8 cellular contexts compared by ENCODE assay signal in the genomic region with DNA sequence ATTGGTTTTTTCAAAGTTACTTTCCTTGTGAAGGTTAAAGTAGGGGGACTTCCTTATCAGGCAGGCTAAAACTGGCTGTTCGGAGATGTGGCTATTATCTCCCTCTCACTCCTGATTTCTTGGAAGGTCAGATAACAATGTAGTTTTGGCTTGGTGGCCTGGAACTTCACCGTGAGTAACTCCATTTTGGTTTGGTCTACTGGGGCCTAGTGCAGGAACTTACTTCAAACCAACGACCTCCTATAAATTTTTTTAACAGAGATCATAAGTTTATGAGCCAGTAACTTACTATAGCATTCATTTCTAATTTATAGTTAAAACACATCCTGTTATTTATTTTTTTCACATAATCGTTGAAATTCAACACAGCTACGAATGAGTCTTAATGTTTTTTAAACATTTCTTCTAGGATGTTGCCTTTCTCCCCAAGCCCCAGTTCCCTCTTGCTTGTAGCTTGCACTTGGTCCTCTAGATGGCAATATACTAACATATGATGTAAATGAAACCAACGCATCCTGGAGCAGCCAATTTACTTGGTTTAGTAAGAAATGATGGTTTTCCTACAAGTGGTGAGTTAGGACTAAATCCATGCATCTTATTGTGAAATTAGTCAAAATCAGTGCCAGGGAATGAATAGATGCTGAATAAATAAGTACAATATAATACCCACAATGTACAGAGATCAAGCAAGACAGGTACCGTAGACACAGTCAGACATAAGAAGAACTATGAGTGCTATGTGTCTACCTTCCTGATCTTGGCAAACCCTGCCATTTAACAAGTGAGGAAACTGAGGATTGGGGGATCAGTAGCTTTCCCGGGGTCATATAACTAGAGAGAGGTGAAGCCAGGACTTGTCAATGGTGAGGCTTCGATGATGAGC. TPM values are rescaled to one million over a fixed set of nuclear protein-coding genes. Genes with fewer than 3 reads are reported as not detected.
A peak's percentile ranks its signal among the peaks of the same experiment; 100 is the strongest.
DNase-seq lines count a peak whose midpoint lies in the region; ATAC-seq, FAIRE-seq and TF ChIP-seq lines count a peak whose summit lies in the region.
"Not testable (repeated sequence)": the region's sequence is repeated elsewhere in the genome, so short reads cannot be mapped to it uniquely, and the experiment has no call there.

No MANE protein-coding gene starts in this region.

- 42 to 60% methylated on average over 3 to 6 of the region's 9 CpGs for WGBS in endodermal cell (ENCODE audit: insufficient coverage in 1 of 2, insufficient read length in 1 of 2), 2 experiments

- intact Hi-C loops in left colon (cut with DNase I, micrococcal nuclease); gastrocnemius medialis (cut with DNase I; ENCODE audit: low total_unique reads): not testable (repeated sequence)

- FAIRE-seq in GM12891 (lab: Jason Lieb, UNC) = peak; percentile 94

- H3K9ac ChIP-seq in endodermal cell (ENCODE audit: extremely low read depth, low read length, poor library complexity, severe bottlenecking) = not testable (repeated sequence)

- H3K36me3 ChIP-seq in endodermal cell (ENCODE audit: control insufficient read depth, insufficient read depth, low read length); gastrocnemius medialis: not testable (repeated sequence)

- not testable (repeated sequence) for H3K4me1 Mint-ChIP-seq in endodermal cell

- not testable (repeated sequence) for TF ChIP-seq POLR2A in GM12891 (IDR thresholded peaks at IDR 0.05; ENCODE audit: low read depth, low read length); gastrocnemius medialis (IDR thresholded peaks at IDR 0.05)

- not testable (repeated sequence) for H3K9me3 ChIP-seq in endodermal cell (ENCODE audit: control insufficient read depth, low read length); gastrocnemius medialis

- ATAC-seq in left colon (peak; percentile 77), gastrocnemius medialis (peak in 1 of 2 donors; percentile 55)

- DNase-seq in AG10803 (ENCODE audit: low read depth) (peak; percentile 84), NCI-H1105 treated with DMSO at 0.1 percent for 48 hours (lab: John Stamatoyannopoulos, UW) (peak; percentile 62), RPMI8226 (peak; percentile 62), endodermal cell (peak; percentile 79), left colon (peak in 1 of 2 donors; percentile 15)
- not testable (repeated sequence) for DNase-seq in GM12891 (ENCODE audit: insufficient read length, low spot score); gastrocnemius medialis
- DNase-seq in activated CD8-positive, alpha-beta memory T cell treated with anti-CD3 and anti-CD28 coated beads, Interleukin-2, amount 50 U/mL, for 4 hours = peak; percentile 24

- in situ Hi-C loops in gastrocnemius medialis (cut with MboI; ENCODE audit: low sequenced_read_pairs in 4 of 4) = loop anchor here in 1 of 4 donors (25.0 kb wide), 1 partner anchor 196 kb away; the partner anchor contains the start of gene FAM83G

- not testable (repeated sequence) for H3K36me3 Mint-ChIP-seq in endodermal cell (ENCODE audit: low read depth)

- peak overlapping the region; percentile 90 for H3K27ac Mint-ChIP-seq in endodermal cell

- not testable (repeated sequence) for H3K4me3 Mint-ChIP-seq in endodermal cell

- H3K27ac ChIP-seq in endodermal cell (ENCODE audit: low read depth, low read length); gastrocnemius medialis: not testable (repeated sequence)

- H3K4me1 ChIP-seq in endodermal cell (ENCODE audit: control insufficient read depth, insufficient read depth, low read length); gastrocnemius medialis: not testable (repeated sequence)

- not testable (repeated sequence) for H3K27me3 ChIP-seq in endodermal cell (ENCODE audit: control insufficient read depth, insufficient read depth, low read length, poor library complexity, severe bottlenecking); gastrocnemius medialis

- not testable (repeated sequence) for H3K4me3 ChIP-seq in AG10803 (ENCODE audit: low read length); endodermal cell (ENCODE audit: low read length); gastrocnemius medialis

- not testable (repeated sequence) for H3K27me3 Mint-ChIP-seq in endodermal cell (ENCODE audit: insufficient read depth)

- not testable (repeated sequence) for H3K9me3 Mint-ChIP-seq in endodermal cell

- TF ChIP-seq CTCF in AG10803 (conservative IDR thresholded peaks at IDR 0.05; ENCODE audit: low read length) = peak; percentile 58
- TF ChIP-seq CTCF in endodermal cell (conservative IDR thresholded peaks at IDR 0.05) = peak; percentile 82
- TF ChIP-seq CTCF in gastrocnemius medialis (IDR thresholded peaks at IDR 0.05 in 4 of 5, conservative IDR thresholded peaks at IDR 0.05 in 1 of 5) = peak in 4 of 5 experiments; percentile 30 to 64 (median 50)

RNA-seq across cellular contexts. Expression of gene TVP23B, which starts 35.7 kb away (rescaled TPM):
- 25.8 TPM for polyA plus RNA-seq in GM12891 (2012; ENCODE audit: low read depth, missing spikeins)
- total RNA-seq in endodermal cell (10 to 100 TPM; 28.1 to 39.7 TPM), left colon (10 to 100 TPM; 40.7 to 41.8 TPM), gastrocnemius medialis (10 to 100 TPM; 12.9 to 22.0 (median 19.0) TPM)
- 31.4 TPM for polyA plus RNA-seq in endodermal cell (2013, experiment 1 of 2)
- polyA plus RNA-seq in endodermal cell (2013, experiment 2 of 2) = 29.6 TPM

RNA-seq across cellular contexts. Expression of gene PRPSAP2, which starts 41.2 kb away (rescaled TPM):
- polyA plus RNA-seq in GM12891 (2012; ENCODE audit: low read depth, missing spikeins) = 66.1 TPM
- total RNA-seq in endodermal cell = 10 to 100 TPM; 51.3 to 57.6 TPM
- polyA plus RNA-seq in endodermal cell (2013, experiment 1 of 2) = 57.2 TPM
- 51.0 TPM for polyA plus RNA-seq in endodermal cell (2013, experiment 2 of 2)
- 10 to 100 TPM; 27.1 to 31.5 TPM for total RNA-seq in left colon
- 10 to 100 TPM in 2 of 4 donors, 1 to 10 TPM in 2; 7.9 to 15.8 (median 10.3) TPM for total RNA-seq in gastrocnemius medialis
